Comparison of ENCODE assay signal across 13 cellular contexts in the genomic region with DNA sequence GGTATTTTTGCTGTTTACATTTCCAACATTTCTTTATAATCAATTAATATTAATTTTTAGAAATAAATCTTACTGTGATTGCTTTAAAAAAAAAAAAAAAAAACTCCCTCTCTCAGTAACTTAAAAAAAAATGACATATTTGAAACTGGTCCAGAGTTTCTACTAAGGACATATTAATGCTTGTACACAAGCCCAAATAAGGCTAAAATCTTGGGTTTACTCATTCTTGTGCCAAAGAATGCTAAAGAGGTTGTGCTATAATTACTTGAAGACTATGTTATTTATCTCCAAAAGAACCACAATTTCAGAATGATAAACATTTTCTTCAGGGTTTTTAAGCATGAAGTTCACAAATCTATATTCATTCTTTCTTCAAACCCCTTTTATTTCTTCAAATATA. TPM values are rescaled to one million over a fixed set of nuclear protein-coding genes. Genes with fewer than 3 reads are reported as not detected.
DNase-seq lines count a peak whose midpoint lies in the region; FAIRE-seq and TF ChIP-seq lines count a peak whose summit lies in the region.
"Had no signal": no experiment of that assay in that cellular context is flagged by ENCODE, and none has a peak within 500 bp of the region (broad histone marks: within the 10 kb centered on the region; RNA-seq: fewer than 3 reads in every experiment).

No MANE protein-coding gene starts in this region.

- no peak overlapping the region for H3K27ac ChIP-seq in GM23248
- H3K27ac ChIP-seq in ascending aorta: peak overlapping the region; percentile 84 to 85
- no peak overlapping the region for H3K27ac ChIP-seq in kidney (ENCODE audit: low read depth in 2 of 2, low read length in 2 of 2)
- peak overlapping the region; percentile 20 to 69 (median 68) for H3K27ac ChIP-seq in thyroid gland
- H3K27ac ChIP-seq: SJSA1 had no signal

- in situ Hi-C loops in GM23248 (cut with MboI): no loop called here

- no peaks in the 10 kb centered on the region for H3K9me3 ChIP-seq in GM23248 (ENCODE audit: low read depth)
- no peaks in the 10 kb centered on the region for H3K9me3 ChIP-seq in ascending aorta
- H3K9me3 ChIP-seq in kidney (ENCODE audit: control insufficient read depth in 1 of 2, low read length in 2 of 2): no peaks in the 10 kb centered on the region
- no peaks in the 10 kb centered on the region for H3K9me3 ChIP-seq in thyroid gland
- H3K9me3 ChIP-seq: SJSA1 had no signal

- no peak overlapping the region for H2AFZ ChIP-seq in GM23248

- H4K20me1 ChIP-seq in GM23248 (ENCODE audit: insufficient read depth): no peaks in the 10 kb centered on the region

- peaks cover 46% of the 10 kb centered on the region for H3K79me2 ChIP-seq in GM23248 (ENCODE audit: insufficient read depth)

- peaks cover 15% of the 10 kb centered on the region for H3F3A ChIP-seq in GM23248 (ENCODE audit: insufficient read depth)

- DNase-seq in GM23248: peak; percentile 58
- DNase-seq in ascending aorta (ENCODE audit: low spot score in 2 of 2): no peak
- no peak for DNase-seq in kidney
- no peak for DNase-seq in thyroid gland
- no peak for DNase-seq in H7
- no peak for DNase-seq in NCI-H1105 (lab: John Stamatoyannopoulos, UW)
- DNase-seq in head of caudate nucleus: no peak
- DNase-seq: hippocampal formation; NCI-H1436; stimulated activated CD4-positive, alpha-beta T cell treated with anti-CD3 and anti-CD28 coated beads, Interleukin-4, amount 100 ng/mL, for 24 hours had no signal

- TF ChIP-seq CTCF in ascending aorta (IDR thresholded peaks at IDR 0.05) (no peak), kidney (IDR thresholded peaks at IDR 0.05; ENCODE audit: borderline replicate concordance, extremely low read depth, insufficient read depth) (no peak), thyroid gland (IDR thresholded peaks at IDR 0.05) (no peak)

- H3K4me3 ChIP-seq in GM23248: no peak overlapping the region
- peak overlapping the region in 1 of 2 donors; percentile 39 for H3K4me3 ChIP-seq in ascending aorta
- no peak overlapping the region for H3K4me3 ChIP-seq in kidney (ENCODE audit: low read length in 2 of 2)
- H3K4me3 ChIP-seq in thyroid gland (replicated peaks in 1 of 3): no peak overlapping the region
- H3K4me3 ChIP-seq in H7 (ENCODE audit: insufficient read depth, low read depth, low read length): no peak overlapping the region
- H3K4me3 ChIP-seq: SJSA1 had no signal

- FAIRE-seq in kidney (lab: Jason Lieb, UNC): peak; percentile 84
- FAIRE-seq: GM19239, H54 had no signal

- H3K4me1 ChIP-seq in GM23248 (ENCODE audit: insufficient read depth): peaks cover 30% of the 10 kb centered on the region
- peaks cover 0 to 24% of the 10 kb centered on the region in 2 donors for H3K4me1 ChIP-seq in ascending aorta
- peaks cover 0 to 9% of the 10 kb centered on the region in 2 donors for H3K4me1 ChIP-seq in kidney (ENCODE audit: control insufficient read depth in 1 of 2, insufficient read depth in 1 of 2, low read depth in 1 of 2, low read length in 2 of 2)
- H3K4me1 ChIP-seq in thyroid gland: peaks cover 13 to 14% of the 10 kb centered on the region in 2 donors

- H3K9ac ChIP-seq in GM23248: no peak overlapping the region
- no peak overlapping the region for H3K9ac ChIP-seq in kidney (ENCODE audit: low read length in 2 of 2)

- H3K36me3 ChIP-seq in GM23248 (ENCODE audit: low read depth) (peaks cover 29% of the 10 kb centered on the region), ascending aorta (peaks cover 23 to 44% of the 10 kb centered on the region in 2 donors), kidney (ENCODE audit: control insufficient read depth in 1 of 2, insufficient read depth in 2 of 2, low read length in 2 of 2) (peaks cover 9 to 24% of the 10 kb centered on the region in 2 donors), thyroid gland (peaks cover 19 to 27% of the 10 kb centered on the region in 2 donors), H7 (replicated peaks; ENCODE audit: control insufficient read depth, insufficient read depth, low read length) (peaks cover 16% of the 10 kb centered on the region)

- H3K4me2 ChIP-seq in GM23248 (ENCODE audit: unreplicated experiment): peak overlapping the region; percentile 28

- intact Hi-C loops in ascending aorta (cut with DNase I): no loop called here
- intact Hi-C loops in kidney (cut with DNase I): no loop called here
- intact Hi-C loops in thyroid gland (cut with DNase I): no loop called here
- intact Hi-C loops in head of caudate nucleus (cut with DNase I): no loop called here

- no peaks in the 10 kb centered on the region for H3K27me3 ChIP-seq in GM23248 (replicated peaks; ENCODE audit: insufficient read depth)
- H3K27me3 ChIP-seq in ascending aorta: no peaks in the 10 kb centered on the region
- H3K27me3 ChIP-seq in thyroid gland: no peaks in the 10 kb centered on the region
- H3K27me3 ChIP-seq in H7 (ENCODE audit: control insufficient read depth, insufficient read depth, low read length): no peaks in the 10 kb centered on the region
- H3K27me3 ChIP-seq: SJSA1 had no signal

- no peaks in the 10 kb centered on the region for H3K9me2 ChIP-seq in GM23248 (ENCODE audit: insufficient read depth)

- TF ChIP-seq POLR2A in thyroid gland (IDR thresholded peaks at IDR 0.05): no peak

RNA-seq across cellular contexts. Expression of a gene that starts 39.4 kb away (rescaled TPM):
- 9.6 and 17.0 TPM in 2 replicates for total RNA-seq in GM23248 (2014; rRNA removed; shearing (Covaris generic))
- polyA plus RNA-seq in GM23248 (2016; fragmentation: Nextera tagmentation; extraction: Ambion mirVana): 10.0 and 10.1 TPM in 2 replicates
- 41.8 TPM for total RNA-seq in ascending aorta
- total RNA-seq in kidney: 31.7 TPM
- 17.1 TPM for polyA plus RNA-seq in kidney (ENCODE audit: insufficient read depth, low read depth, low replicate concordance)
- total RNA-seq in thyroid gland: 10 to 100 TPM; 30.9 to 46.3 (median 36.8) TPM
- 26.4 and 28.5 TPM in 2 replicates for total RNA-seq in H7 (2014; rRNA removed; shearing (Covaris generic))

Comparison
In these comparisons a context has a peak if more than half of its experiments do, and no peak if none do; other contexts are left out.
1. H3K27ac ChIP-seq: peak in ascending aorta (2 of 2) and thyroid gland (3 of 3); none in GM23248 (single experiment) and kidney (0 of 2).